ENCODE assay signal across 19 cellular contexts in genomic region chr7:158267737-158268435, GRCh38.
"Had no signal": no experiment of that assay in that cellular context is flagged by ENCODE, and none has a peak within 500 bp of the region (broad histone marks: within the 10 kb centered on the region; RNA-seq: fewer than 3 reads in every experiment).

No MANE protein-coding gene starts in this region.

- H3K27me3 Mint-ChIP-seq: activated CD4-positive, alpha-beta T cell treated with anti-CD3 and anti-CD28 coated beads for 36 hours; activated CD8-positive, alpha-beta T cell treated with anti-CD3 and anti-CD28 coated beads for 36 hours; stimulated activated naive CD8-positive, alpha-beta T cell treated with anti-CD3 and anti-CD28 coated beads, Interleukin-15, Interleukin-2, amounts not matched to agents 100 ng/mL and 50 ng/mL, for 24 hours had no signal

- H3K9me3 Mint-ChIP-seq: activated CD8-positive, alpha-beta T cell treated with anti-CD3 and anti-CD28 coated beads for 36 hours; activated T-cell treated with anti-CD3 and anti-CD28 coated beads, Interleukin-2, amount 50 U/mL, for 72 hours; stimulated activated naive CD8-positive, alpha-beta T cell treated with anti-CD3 and anti-CD28 coated beads, Interleukin-15, Interleukin-2, amounts not matched to agents 100 ng/mL and 50 ng/mL, for 24 hours had no signal

- FAIRE-seq: astrocyte, kidney had no signal

- H3K4me1 Mint-ChIP-seq: activated CD4-positive, alpha-beta T cell treated with anti-CD3 and anti-CD28 coated beads for 36 hours; mesothelial cell of epicardium had no signal

- H3K9me3 ChIP-seq: psoas muscle, right lobe of liver, thoracic aorta, vagina had no signal

- H3K4me3 ChIP-seq: coronary artery, psoas muscle, right lobe of liver, thoracic aorta, vagina had no signal

- H3K4me3 Mint-ChIP-seq: activated CD4-positive, alpha-beta T cell treated with anti-CD3 and anti-CD28 coated beads for 36 hours; activated CD8-positive, alpha-beta T cell treated with anti-CD3 and anti-CD28 coated beads for 36 hours; activated T-cell treated with anti-CD3 and anti-CD28 coated beads, Interleukin-2, amount 50 U/mL, for 72 hours; mesothelial cell of epicardium; stimulated activated naive CD8-positive, alpha-beta T cell treated with anti-CD3 and anti-CD28 coated beads, Interleukin-15, Interleukin-2, amounts not matched to agents 100 ng/mL and 50 ng/mL, for 24 hours had no signal

- ATAC-seq: activated CD4-positive, alpha-beta T cell treated with anti-CD3 and anti-CD28 coated beads for 36 hours; activated CD8-positive, alpha-beta T cell treated with anti-CD3 and anti-CD28 coated beads for 36 hours; activated T-cell treated with anti-CD3 and anti-CD28 coated beads, Interleukin-2, amount 50 U/mL, for 72 hours; psoas muscle; right lobe of liver had no signal

- H3K27ac Mint-ChIP-seq: activated CD4-positive, alpha-beta T cell treated with anti-CD3 and anti-CD28 coated beads for 36 hours; activated CD8-positive, alpha-beta T cell treated with anti-CD3 and anti-CD28 coated beads for 36 hours; activated T-cell treated with anti-CD3 and anti-CD28 coated beads, Interleukin-2, amount 50 U/mL, for 72 hours; mesothelial cell of epicardium; stimulated activated naive CD8-positive, alpha-beta T cell treated with anti-CD3 and anti-CD28 coated beads, Interleukin-15, Interleukin-2, amounts not matched to agents 100 ng/mL and 50 ng/mL, for 24 hours had no signal

- H3K36me3 Mint-ChIP-seq: mesothelial cell of epicardium had no signal

- DNase-seq: activated CD4-positive, alpha-beta T cell treated with anti-CD3 and anti-CD28 coated beads for 36 hours; activated CD8-positive, alpha-beta memory T cell treated with anti-CD3 and anti-CD28 coated beads, Interleukin-2, amount 50 U/mL, for 4 hours; activated CD8-positive, alpha-beta T cell treated with anti-CD3 and anti-CD28 coated beads for 36 hours; activated naive CD4-positive, alpha-beta T cell treated with Interleukin-2 at 50 U/mL for 16 hours; activated T-cell treated with anti-CD3 and anti-CD28 coated beads, Interleukin-2, amount 50 U/mL, for 72 hours; effector CD4-positive, alpha-beta T cell; foreskin melanocyte; stimulated activated CD4-positive, alpha-beta T cell treated with anti-CD3 and anti-CD28 coated beads, Interleukin-4, amount 100 ng/mL, for 1 hour; stimulated activated CD8-positive, alpha-beta memory T cell treated with anti-CD3 and anti-CD28 coated beads, Interleukin-4, amount 100 ng/mL, for 48 hours; T-helper 9 cell had no signal
